ENCODE assay signal across 2 cellular contexts in genomic region chr1:61730679-61731078, GRCh38. TPM values are rescaled to one million over a fixed set of nuclear protein-coding genes. Genes with fewer than 3 reads are reported as not detected.
DNase-seq lines count a peak whose midpoint lies in the region; ATAC-seq, FAIRE-seq and TF ChIP-seq lines count a peak whose summit lies in the region.
"Not testable (repeated sequence)": the region's sequence is repeated elsewhere in the genome, so short reads cannot be mapped to it uniquely, and the experiment has no call there.

No MANE protein-coding gene starts in this region.

- H3K9me3 ChIP-seq in HEK293 (ENCODE audit: control insufficient read depth, insufficient read depth, low read depth, low read length); K562 (replicated peaks; ENCODE audit: control insufficient read depth, insufficient read depth, low read depth, low read length): not testable (repeated sequence)

- in situ Hi-C loops in K562 (cut with MboI), result not testable (repeated sequence)

- not testable (repeated sequence) for H3K9ac ChIP-seq in K562 (ENCODE audit: insufficient read depth in 1 of 2, low read depth in 2 of 2, low read length in 2 of 2)

- TF ChIP-seq CTCF in HEK293 (tag by site-specific recombination; IDR thresholded peaks at IDR 0.05); K562 (IDR thresholded peaks at IDR 0.05 in 2 of 3, conservative IDR thresholded peaks at IDR 0.05 in 1 of 3; ENCODE audit: insufficient read depth in 2 of 3, low read depth in 1 of 3, low read length in 3 of 3): not testable (repeated sequence)

- not testable (repeated sequence) for H4K20me1 ChIP-seq in K562 (replicated peaks; ENCODE audit: control insufficient read depth, insufficient read depth, low read length)

- H3K4me1 ChIP-seq in HEK293 (ENCODE audit: control insufficient read depth, insufficient read depth, low read length); K562 (replicated peaks in 1 of 2; ENCODE audit: control insufficient read depth in 2 of 2, insufficient read depth in 2 of 2, low read length in 2 of 2): not testable (repeated sequence)

- not testable (repeated sequence) for H3K27me3 ChIP-seq in K562 (ENCODE audit: control insufficient read depth in 2 of 2, insufficient read depth in 2 of 2, low read length in 2 of 2)

- not testable (repeated sequence) for H3K4me3 ChIP-seq in HEK293 (ENCODE audit: low read depth, low read length); K562

- H3K4me2 ChIP-seq in K562 (ENCODE audit: insufficient read depth, low read length), result not testable (repeated sequence)

- not testable (repeated sequence) for TF ChIP-seq EP300 in K562 (IDR thresholded peaks at IDR 0.05; ENCODE audit: low read length)

- not testable (repeated sequence) for DNase-seq in K562 (ENCODE audit: extremely low read depth in 1 of 4, low spot score in 3 of 4)

- H3K79me2 ChIP-seq in K562 (ENCODE audit: control insufficient read depth, insufficient read depth, low read length), result not testable (repeated sequence)

- CTCF ChIA-PET in HEK293 (lab: Yijun Ruan, JAX); K562 (lab: Yijun Ruan, JAX; ENCODE audit: low intra/inter-chr PET ratio): not testable (repeated sequence)

- not testable (repeated sequence) for TF ChIP-seq RAD21 in K562 (CRISPR knock-in tag; conservative IDR thresholded peaks at IDR 0.05 in 1 of 2, IDR thresholded peaks at IDR 0.05 in 1 of 2)

- not testable (repeated sequence) for H3K9me1 ChIP-seq in K562 (ENCODE audit: control insufficient read depth, insufficient read depth, low read length)

- not testable (repeated sequence) for TF ChIP-seq POLR2A in K562 (conservative IDR thresholded peaks at IDR 0.05)

- POLR2A ChIA-PET in HEK293 (lab: Yijun Ruan, JAX); K562 (lab: Yijun Ruan, JAX): not testable (repeated sequence)

- not testable (repeated sequence) for H3K36me3 ChIP-seq in HEK293 (ENCODE audit: control insufficient read depth in 2 of 2, insufficient read depth in 1 of 2, low read length in 2 of 2); K562 (ENCODE audit: control insufficient read depth, insufficient read depth, low read length)

- intact Hi-C loops in K562 (cut with micrococcal nuclease), result loop anchor here (10.0 kb wide), 1 partner anchor 56 kb away; no protein-coding TSS in a partner anchor

- not testable (repeated sequence) for H3K27ac ChIP-seq in HEK293 (ENCODE audit: extremely low read depth, low read depth, low read length); K562 (ENCODE audit: extremely low read depth, low read depth, low read length)

- H2AFZ ChIP-seq in K562 (ENCODE audit: low read depth, low read length), result not testable (repeated sequence)

- not testable (repeated sequence) for ATAC-seq in K562

- WGBS in K562 (ENCODE audit: insufficient coverage, low coverage, missing lambda C conversion rate), result 0% methylated on average over 1 of the region's 1 CpG

- not testable (repeated sequence) for BruUV-seq in K562 (replicated peaks; lab: Mats Ljungman, UMichigan)

- FAIRE-seq in K562 (lab: Jason Lieb, UNC), result not testable (repeated sequence)

TF ChIP-seq in HEK293, 187 proteins besides CTCF, POLR2A, EP300 and RAD21:
- peak; percentile 98 for TF ChIP-seq ZNF146 (tag by site-specific recombination; IDR thresholded peaks at IDR 0.05)

TF ChIP-seq in K562, 482 proteins besides CTCF, POLR2A, EP300 and RAD21:
- TF ChIP-seq ZNF146 (CRISPR knock-in tag; IDR thresholded peaks at IDR 0.05; ENCODE audit: unreplicated experiment), result peak; percentile 74

RNA-seq across cellular contexts. Expression of gene TM2D1, which starts 5.7 kb away (rescaled TPM):
- 41.3 and 96.7 TPM in 2 replicates for total RNA-seq in K562 (2011; cell fraction: chromatin; rRNA removed; ENCODE audit: low replicate concordance)
- total RNA-seq in K562 (2011; cell fraction: nucleolus; rRNA removed), result 50.5 and 53.5 TPM in 2 replicates
- 74.2 and 89.5 TPM in 2 replicates for total RNA-seq in K562 (2011; cell fraction: nucleoplasm; rRNA removed)
- total RNA-seq in K562 (2014; rRNA removed), result 49.6 and 56.7 TPM in 2 replicates
- 42.3 and 44.8 TPM in 2 replicates for total RNA-seq in K562 (2014; rRNA removed; fragmentation: Illumina TruSeq; extraction: Trizol)
- total RNA-seq in K562 (2015; rRNA removed; fragmentation: Illumina TruSeq; extraction: Trizol), result 40.3 and 45.5 TPM in 2 replicates
- 24.5 and 24.8 TPM in 2 replicates for total RNA-seq in K562 (2021)
- polyA plus RNA-seq in K562 (2011; rRNA removed), result 42.6 and 52.2 TPM in 2 replicates
- 34.1 and 44.1 TPM in 2 replicates for polyA plus RNA-seq in K562 (2011; cell fraction: cytosol; rRNA removed)
- polyA plus RNA-seq in K562 (2011; cell fraction: nucleus; rRNA removed), result 27.5 and 32.8 TPM in 2 replicates
- 34.1 and 37.7 TPM in 2 replicates for polyA plus RNA-seq in K562 (2012)
- polyA plus RNA-seq in K562 (2014; fragmentation: Illumina TruSeq; extraction: Trizol), result 32.3 and 34.7 TPM in 2 replicates
- polyA plus RNA-seq in K562 (2014; fragmentation: Nextera tagmentation; extraction: Ambion mirVana), result 10 to 100 TPM; 47.7 to 53.3 TPM
- polyA plus RNA-seq in K562 (2014; rRNA removed), result 65.2 TPM in 2 replicates
- polyA minus RNA-seq in K562 (2011; rRNA and poly(A)+ RNA removed), result 27.9 and 33.5 TPM in 2 replicates
- polyA minus RNA-seq in K562 (2011; cell fraction: cytosol; rRNA and poly(A)+ RNA removed), result 9.4 and 16.2 TPM in 2 replicates
- 34.3 and 47.2 TPM in 2 replicates for polyA minus RNA-seq in K562 (2011; cell fraction: nucleus; rRNA and poly(A)+ RNA removed)

RNA-seq across cellular contexts. Expression of gene PATJ, which starts 11.6 kb away (rescaled TPM):
- total RNA-seq in K562 (2011; cell fraction: chromatin; rRNA removed; ENCODE audit: low replicate concordance), result not detected in 2 replicates
- not detected in 2 replicates for total RNA-seq in K562 (2011; cell fraction: nucleolus; rRNA removed)
- not detected in 2 replicates for total RNA-seq in K562 (2011; cell fraction: nucleoplasm; rRNA removed)
- not detected in 2 replicates for total RNA-seq in K562 (2014; rRNA removed)
- total RNA-seq in K562 (2014; rRNA removed; fragmentation: Illumina TruSeq; extraction: Trizol), result not detected in 2 replicates
- total RNA-seq in K562 (2015; rRNA removed; fragmentation: Illumina TruSeq; extraction: Trizol), result not detected in 2 replicates
- total RNA-seq in K562 (2021), result 0.22 and 0.47 TPM in 2 replicates
- not detected in 2 replicates for polyA plus RNA-seq in K562 (2011; rRNA removed)
- not detected in 2 replicates for polyA plus RNA-seq in K562 (2011; cell fraction: cytosol; rRNA removed)
- not detected in 2 replicates for polyA plus RNA-seq in K562 (2011; cell fraction: nucleus; rRNA removed)
- not detected in 2 replicates for polyA plus RNA-seq in K562 (2012)
- polyA plus RNA-seq in K562 (2014; fragmentation: Illumina TruSeq; extraction: Trizol), result not detected in 2 replicates
- polyA plus RNA-seq in K562 (2014; fragmentation: Nextera tagmentation; extraction: Ambion mirVana), result not detected
- polyA plus RNA-seq in K562 (2014; rRNA removed), result not detected in 2 replicates
- not detected in 2 replicates for polyA minus RNA-seq in K562 (2011; rRNA and poly(A)+ RNA removed)
- polyA minus RNA-seq in K562 (2011; cell fraction: cytosol; rRNA and poly(A)+ RNA removed), result not detected in 2 replicates
- polyA minus RNA-seq in K562 (2011; cell fraction: nucleus; rRNA and poly(A)+ RNA removed), result not detected in 2 replicates
